ENCODE assay signal across 22 cellular contexts in the genomic region with DNA sequence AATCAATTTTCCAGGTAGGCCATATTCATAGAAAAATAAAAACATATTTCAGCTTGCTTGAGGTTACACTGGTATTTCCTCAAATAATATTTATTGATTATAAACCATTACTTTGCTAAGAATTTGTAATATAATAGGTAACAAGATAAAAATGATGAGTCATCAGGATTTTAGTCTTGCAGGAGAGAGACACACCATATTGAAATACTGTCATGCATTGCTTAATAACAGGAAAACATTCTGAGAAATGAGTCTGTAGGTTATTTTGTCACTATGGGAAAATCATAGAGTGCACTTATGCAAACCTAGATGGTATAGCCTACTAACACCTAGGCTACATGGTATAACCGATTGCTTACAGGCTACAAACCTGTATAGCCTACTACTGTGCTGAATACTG.
DNase-seq lines count a peak whose midpoint lies in the region; ATAC-seq and TF ChIP-seq lines count a peak whose summit lies in the region.
"Had no signal": no experiment of that assay in that cellular context is flagged by ENCODE, and none has a peak within 500 bp of the region (broad histone marks: within the 10 kb centered on the region; RNA-seq: fewer than 3 reads in every experiment).

No MANE protein-coding gene starts in this region.

- H3K27ac ChIP-seq in GM23248 (no peak overlapping the region), PC-3 (ENCODE audit: low read length) (no peak overlapping the region), esophagus squamous epithelium (no peak overlapping the region)
- H3K27ac ChIP-seq: PC-9, SJSA1 had no signal

- H3K4me3 ChIP-seq in GM23248 (no peak overlapping the region), PC-3 (ENCODE audit: low read length) (no peak overlapping the region), cardiac fibroblast (replicated peaks in 1 of 2; ENCODE audit: low read depth in 2 of 2, low read length in 2 of 2) (no peak overlapping the region), fibroblast of villous mesenchyme (ENCODE audit: low read depth, low read length) (no peak overlapping the region), esophagus squamous epithelium (no peak overlapping the region)
- H3K4me3 ChIP-seq: PC-9, SJSA1 had no signal

- H3K4me2 ChIP-seq in GM23248 (ENCODE audit: unreplicated experiment) (no peak overlapping the region), PC-3 (ENCODE audit: low read length) (no peak overlapping the region)
- H3K4me2 ChIP-seq: PC-9 had no signal

- CTCF ChIA-PET in PC-3 (lab: Charles Lee): interaction anchor here (0.6 kb wide), 1 partner anchor 300 kb away, joined by 4 read pairs; no protein-coding TSS in a partner anchor

- BruUV-seq in PC-3 (replicated peaks; lab: Mats Ljungman, UMichigan): no TSS peak

- intact Hi-C loops in PC-3 (cut with micrococcal nuclease) (no loop called here), esophagus squamous epithelium (cut with DNase I) (no loop called here)

- H3K27me3 ChIP-seq in GM23248 (replicated peaks; ENCODE audit: insufficient read depth): no peaks in the 10 kb centered on the region
- no peaks in the 10 kb centered on the region for H3K27me3 ChIP-seq in PC-3 (ENCODE audit: low read length)
- H3K27me3 ChIP-seq in esophagus squamous epithelium: no peaks in the 10 kb centered on the region
- H3K27me3 ChIP-seq: SJSA1 had no signal

- H3K9me3 ChIP-seq in GM23248 (ENCODE audit: low read depth) (no peaks in the 10 kb centered on the region), PC-3 (ENCODE audit: low read length) (no peaks in the 10 kb centered on the region), esophagus squamous epithelium (peaks cover 0 to 6% (median 0%) of the 10 kb centered on the region in 3 donors)

- H4K20me1 ChIP-seq in GM23248 (ENCODE audit: insufficient read depth): no peaks in the 10 kb centered on the region
- H4K20me1 ChIP-seq in PC-3 (ENCODE audit: low read length): no peaks in the 10 kb centered on the region

- POLR2A ChIA-PET in PC-3 (lab: Charles Lee; ENCODE audit: unreplicated experiment): no interaction called here

- H3K79me2 ChIP-seq in GM23248 (ENCODE audit: insufficient read depth) (no peaks in the 10 kb centered on the region), PC-3 (ENCODE audit: low read length) (no peaks in the 10 kb centered on the region)

- H3K9me2 ChIP-seq in GM23248 (ENCODE audit: insufficient read depth) (no peaks in the 10 kb centered on the region), PC-3 (replicated peaks; ENCODE audit: low read length) (no peaks in the 10 kb centered on the region)

- H3K36me3 ChIP-seq in GM23248 (ENCODE audit: low read depth): no peaks in the 10 kb centered on the region
- no peaks in the 10 kb centered on the region for H3K36me3 ChIP-seq in PC-3 (ENCODE audit: low read depth, low read length)
- no peaks in the 10 kb centered on the region for H3K36me3 ChIP-seq in esophagus squamous epithelium
- H3K36me3 ChIP-seq: SJSA1 had no signal

- DNase-seq in GM23248: peak; percentile 5
- DNase-seq in PC-3: peak; percentile 28
- DNase-seq in cardiac fibroblast (ENCODE audit: low read depth in 2 of 2): peak; percentile 7 to 25
- peak; percentile 7 for DNase-seq in fibroblast of villous mesenchyme (ENCODE audit: low read depth)
- no peak for DNase-seq in T1000 (lab: John Stamatoyannopoulos, UW)
- DNase-seq in C1 segment of cervical spinal cord (lab: John Stamatoyannopoulos, UW): no peak
- no peak for DNase-seq in esophagus squamous epithelium (lab: John Stamatoyannopoulos, UW)
- DNase-seq: CD8-positive, alpha-beta memory T cell; DMS79 treated with DMSO at 0.1 percent for 48 hours; H7; NCI-H1105; NCI-H1436 treated with DMSO at 0.1 percent for 48 hours; NCI-H187 treated with DMSO at 0.1 percent for 48 hours; NCI-H2171 treated with DMSO at 0.1 percent for 48 hours; NCI-H524; NCI-H82; NK-92 treated with Interleukin-12 subunit alpha and Interleukin-12 subunit beta, amount 100 ng/mL, for 24 hours; PC-9; T-cell had no signal

- H2AFZ ChIP-seq in GM23248: no peak overlapping the region
- H2AFZ ChIP-seq in PC-3 (ENCODE audit: low read length): no peak overlapping the region
- H2AFZ ChIP-seq: PC-9 had no signal

- no peak for TF ChIP-seq POLR2A in esophagus squamous epithelium (IDR thresholded peaks at IDR 0.05)

- H3K4me1 ChIP-seq in GM23248 (ENCODE audit: insufficient read depth) (peaks cover 7% of the 10 kb centered on the region), PC-3 (ENCODE audit: insufficient read depth, low read length) (peaks cover 6% of the 10 kb centered on the region), esophagus squamous epithelium (no peaks in the 10 kb centered on the region)
- H3K4me1 ChIP-seq: SJSA1 had no signal

- TF ChIP-seq CTCF in PC-3 (conservative IDR thresholded peaks at IDR 0.05; ENCODE audit: low read depth, low read length) (no peak), cardiac fibroblast (IDR thresholded peaks at IDR 0.05; ENCODE audit: low read depth, low read length) (no peak), fibroblast of villous mesenchyme (IDR thresholded peaks at IDR 0.05; ENCODE audit: insufficient read depth, low read depth, low read length) (no peak), esophagus squamous epithelium (IDR thresholded peaks at IDR 0.05) (no peak)

- in situ Hi-C loops in GM23248 (cut with MboI): no loop called here

- 93 to 100% methylated on average over 1 of the region's 1 CpG for WGBS in GM23248 (ENCODE audit: low coverage in 1 of 2, low lambda C conversion rate in 2 of 2, missing lambda C conversion rate in 2 of 2), 2 experiments
- WGBS in esophagus squamous epithelium, 2 donors: 85 to 90% methylated on average over 1 of the region's 1 CpG

- ATAC-seq in PC-3 (no peak), GM21381 (IDR thresholded peaks at IDR 0.05; ENCODE audit: unreplicated experiment) (no peak)
- ATAC-seq: Right ventricle myocardium inferior, T-cell had no signal

- peaks cover 5% of the 10 kb centered on the region for H3F3A ChIP-seq in GM23248 (ENCODE audit: insufficient read depth)
- no peaks in the 10 kb centered on the region for H3F3A ChIP-seq in PC-3 (ENCODE audit: low read length, unreplicated experiment)

- no peak overlapping the region for H3K9ac ChIP-seq in GM23248
- H3K9ac ChIP-seq in PC-3 (ENCODE audit: low read length): no peak overlapping the region

Comparison
In these comparisons a context has a peak if more than half of its experiments do, and no peak if none do; other contexts are left out.
1. DNase-seq: peak in GM23248 (single experiment), PC-3 (single experiment), cardiac fibroblast (2 of 2) and fibroblast of villous mesenchyme (single experiment); none in T1000 (single experiment), C1 segment of cervical spinal cord (0 of 14) and esophagus squamous epithelium (single experiment).